Comparison of ENCODE assay signal across 1 cellular context in the genomic region with DNA sequence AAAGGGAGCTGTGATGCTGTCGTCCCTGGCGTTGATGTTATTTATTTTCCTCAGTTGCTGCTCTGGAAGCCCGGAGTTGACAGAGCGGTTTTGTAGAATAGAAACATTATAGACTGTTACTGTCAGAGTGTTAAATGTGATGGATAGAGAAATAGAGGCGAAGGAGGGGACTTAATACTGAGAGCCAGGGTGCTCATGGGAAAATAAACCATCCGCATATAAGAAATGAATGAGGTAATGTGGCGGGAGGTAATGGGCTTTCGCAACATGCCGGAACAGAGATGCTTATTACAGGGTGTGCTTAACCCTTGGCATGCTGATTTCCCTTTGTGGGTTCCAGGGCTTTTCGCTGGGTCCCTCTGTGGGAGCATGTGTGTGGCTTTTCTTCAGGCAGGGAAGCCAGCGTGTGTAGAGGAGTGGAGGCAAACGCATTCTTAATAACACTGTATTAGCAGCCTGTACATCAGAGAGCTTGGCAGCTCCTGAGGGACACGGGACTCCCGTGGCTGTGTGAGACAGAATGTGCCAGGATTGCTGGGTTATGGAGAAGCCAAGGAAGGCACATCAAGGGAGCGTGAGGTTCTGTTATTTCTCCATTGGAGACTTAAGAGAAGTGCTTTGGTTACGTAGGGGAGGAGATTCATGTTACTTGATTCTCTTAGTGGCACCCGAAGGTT.
TF ChIP-seq lines count a peak whose summit lies in the region.

No MANE protein-coding gene starts in this region.

TF ChIP-seq in K562, 482 proteins besides CTCF, POLR2A, EP300 and RAD21 (continued from another document):
- TF ChIP-seq, protein P1, sequence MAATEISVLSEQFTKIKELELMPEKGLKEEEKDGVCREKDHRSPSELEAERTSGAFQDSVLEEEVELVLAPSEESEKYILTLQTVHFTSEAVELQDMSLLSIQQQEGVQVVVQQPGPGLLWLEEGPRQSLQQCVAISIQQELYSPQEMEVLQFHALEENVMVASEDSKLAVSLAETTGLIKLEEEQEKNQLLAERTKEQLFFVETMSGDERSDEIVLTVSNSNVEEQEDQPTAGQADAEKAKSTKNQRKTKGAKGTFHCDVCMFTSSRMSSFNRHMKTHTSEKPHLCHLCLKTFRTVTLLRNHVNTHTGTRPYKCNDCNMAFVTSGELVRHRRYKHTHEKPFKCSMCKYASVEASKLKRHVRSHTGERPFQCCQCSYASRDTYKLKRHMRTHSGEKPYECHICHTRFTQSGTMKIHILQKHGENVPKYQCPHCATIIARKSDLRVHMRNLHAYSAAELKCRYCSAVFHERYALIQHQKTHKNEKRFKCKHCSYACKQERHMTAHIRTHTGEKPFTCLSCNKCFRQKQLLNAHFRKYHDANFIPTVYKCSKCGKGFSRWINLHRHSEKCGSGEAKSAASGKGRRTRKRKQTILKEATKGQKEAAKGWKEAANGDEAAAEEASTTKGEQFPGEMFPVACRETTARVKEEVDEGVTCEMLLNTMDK (IDR thresholded peaks at IDR 0.05; ENCODE audit: borderline replicate concordance, insufficient read depth, low read depth, low read length, poor library complexity, severe bottlenecking): no peak
- peak; percentile 42 for TF ChIP-seq CEBPB (tag; IDR thresholded peaks at IDR 0.05)
- no peak for TF ChIP-seq GABPA (tag; conservative IDR thresholded peaks at IDR 0.05; ENCODE audit: low read depth)
- TF ChIP-seq HDAC3 (IDR thresholded peaks at IDR 0.05; ENCODE audit: borderline replicate concordance, partially characterized antibody): no peak
- TF ChIP-seq RUNX1 (IDR thresholded peaks at IDR 0.05; ENCODE audit: low read depth): no peak
